Comparison of ENCODE assay signal across 14 cellular contexts in the genomic region with DNA sequence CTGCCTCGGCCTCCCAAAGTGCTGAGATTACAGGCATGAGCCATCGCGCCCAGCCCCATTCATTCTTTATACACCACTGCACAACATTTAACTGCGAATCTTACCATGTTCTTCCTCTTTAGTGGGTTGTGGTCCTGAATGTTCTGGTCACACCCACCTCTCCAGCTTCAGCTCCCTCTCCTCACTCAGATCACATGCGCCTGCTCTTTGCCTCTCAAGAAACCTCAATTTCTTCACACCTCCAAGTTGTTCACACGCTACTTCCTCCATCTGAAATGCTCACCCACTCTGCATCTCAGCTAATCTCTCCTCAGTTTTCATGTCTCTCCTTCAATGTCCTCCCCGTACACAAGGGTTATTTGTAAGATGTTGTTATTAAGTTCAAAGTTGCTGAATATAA. TPM values are rescaled to one million over a fixed set of nuclear protein-coding genes. Genes with fewer than 3 reads are reported as not detected.
DNase-seq lines count a peak whose midpoint lies in the region; ATAC-seq and TF ChIP-seq lines count a peak whose summit lies in the region.
"Had no signal": no experiment of that assay in that cellular context is flagged by ENCODE, and none has a peak within 500 bp of the region (broad histone marks: within the 10 kb centered on the region; RNA-seq: fewer than 3 reads in every experiment).

No MANE protein-coding gene starts in this region.

- H4K20me1 ChIP-seq in GM23248 (ENCODE audit: insufficient read depth) (no peaks in the 10 kb centered on the region), PC-9 (ENCODE audit: insufficient read depth) (no peaks in the 10 kb centered on the region)

- 84 to 90% methylated on average over 7 of the region's 7 CpGs for WGBS in GM23248 (ENCODE audit: low coverage in 1 of 2, low lambda C conversion rate in 2 of 2, missing lambda C conversion rate in 2 of 2), 2 experiments

- no peaks in the 10 kb centered on the region for H3K27me3 ChIP-seq in GM23248 (replicated peaks; ENCODE audit: insufficient read depth)
- no peaks in the 10 kb centered on the region for H3K27me3 ChIP-seq in PC-9 (ENCODE audit: insufficient read depth, low read depth)
- H3K27me3 ChIP-seq in adipocyte (replicated peaks; ENCODE audit: control insufficient read depth, insufficient read depth, low read length): no peaks in the 10 kb centered on the region

- no peak overlapping the region for H3K9ac ChIP-seq in GM23248
- H3K9ac ChIP-seq in adipocyte (ENCODE audit: low read length): no peak overlapping the region
- H3K9ac ChIP-seq: BLaER1 treated with 17β-estradiol and CSF1 and Interleukin-3, amounts not matched to agents 10 nM and 100 nM had no signal

- BruUV-seq in PC-9 (replicated peaks; lab: Mats Ljungman, UMichigan): no TSS peak

- H3K27ac ChIP-seq in GM23248: no peak overlapping the region
- no peak overlapping the region for H3K27ac ChIP-seq in PC-9
- H3K27ac ChIP-seq: BLaER1 treated with 17β-estradiol and CSF1 and Interleukin-3, amounts not matched to agents 10 nM and 100 nM had no signal

- H3K4me2 ChIP-seq in GM23248 (ENCODE audit: unreplicated experiment): peak overlapping the region; percentile 93
- H3K4me2 ChIP-seq in PC-9: peak overlapping the region; percentile 91
- H3K4me2 ChIP-seq: BLaER1 treated with 17β-estradiol and CSF1 and Interleukin-3, amounts not matched to agents 10 nM and 100 nM had no signal

- in situ Hi-C loops in GM23248 (cut with MboI): no loop called here

- H3F3A ChIP-seq in GM23248 (ENCODE audit: insufficient read depth) (peaks cover 22% of the 10 kb centered on the region; the same call in 1 of the 2 replicates), PC-9 (ENCODE audit: insufficient read depth, low read depth) (peaks cover 28% of the 10 kb centered on the region)

- H2AFZ ChIP-seq in GM23248 (no peak overlapping the region), PC-9 (no peak overlapping the region)

- no peaks in the 10 kb centered on the region for H3K36me3 ChIP-seq in GM23248 (ENCODE audit: low read depth)
- H3K36me3 ChIP-seq in PC-9 (ENCODE audit: low read depth): peaks cover 18% of the 10 kb centered on the region
- H3K36me3 ChIP-seq in adipocyte (ENCODE audit: control insufficient read depth, insufficient read depth, low read length, severe bottlenecking): no peaks in the 10 kb centered on the region
- H3K36me3 ChIP-seq: BLaER1 treated with 17β-estradiol and CSF1 and Interleukin-3, amounts not matched to agents 10 nM and 100 nM; HAP-1 had no signal

- no peaks in the 10 kb centered on the region for H3K9me3 ChIP-seq in GM23248 (ENCODE audit: low read depth)
- H3K9me3 ChIP-seq in PC-9 (ENCODE audit: insufficient read depth, low read depth): no peaks in the 10 kb centered on the region
- no peaks in the 10 kb centered on the region for H3K9me3 ChIP-seq in adipocyte (ENCODE audit: control insufficient read depth, low read length)
- H3K9me3 ChIP-seq: HAP-1 had no signal

- ATAC-seq in GM18505 (IDR thresholded peaks at IDR 0.05; ENCODE audit: unreplicated experiment): no peak
- no peak for ATAC-seq in GM19467 (IDR thresholded peaks at IDR 0.05; ENCODE audit: unreplicated experiment)

- H3K9me2 ChIP-seq in GM23248 (ENCODE audit: insufficient read depth) (no peaks in the 10 kb centered on the region), PC-9 (ENCODE audit: insufficient read depth) (no peaks in the 10 kb centered on the region)

- TF ChIP-seq CTCF in PC-9 (conservative IDR thresholded peaks at IDR 0.05): no peak

- intact Hi-C loops in PC-9 (cut with micrococcal nuclease; ENCODE audit: unreplicated experiment): loop anchor here (5.0 to 10.0 kb wide), 2 partner anchors 124 to 316 kb away; no protein-coding TSS in a partner anchor

- no peak for TF ChIP-seq POLR2A in GM18505 (IDR thresholded peaks at IDR 0.05; ENCODE audit: borderline replicate concordance, extremely low read depth, insufficient read depth, insufficient read length)

- H3K79me2 ChIP-seq in GM23248 (ENCODE audit: insufficient read depth) (no peaks in the 10 kb centered on the region), PC-9 (ENCODE audit: low read depth) (peaks cover 54% of the 10 kb centered on the region)

- H3K4me3 ChIP-seq in GM23248: peak overlapping the region; percentile 88; the same call in 1 of the 2 replicates
- H3K4me3 ChIP-seq in PC-9: peak overlapping the region; percentile 72; the same call in 1 of the 2 replicates
- peak overlapping the region; percentile 44 for H3K4me3 ChIP-seq in adipocyte (ENCODE audit: low read length)
- H3K4me3 ChIP-seq: BLaER1 treated with 17β-estradiol and CSF1 and Interleukin-3, amounts not matched to agents 10 nM and 100 nM; HAP-1 had no signal

- DNase-seq in GM23248: no peak
- peak in 1 of 2 experiments; percentile 19 for DNase-seq in PC-9
- no peak for DNase-seq in adipocyte (ENCODE audit: low read depth)
- DNase-seq in T-helper 1 cell: no peak
- DNase-seq in NCI-H1092 treated with DMSO at 0.1 percent for 48 hours (lab: John Stamatoyannopoulos, UW): no peak
- DNase-seq: CD4-positive, CD25-positive, alpha-beta regulatory T cell; CD8-positive, alpha-beta memory T cell; COR-L47 had no signal

- H3K4me1 ChIP-seq in GM23248 (ENCODE audit: insufficient read depth): peaks cover 17% of the 10 kb centered on the region
- peaks cover 21% of the 10 kb centered on the region for H3K4me1 ChIP-seq in PC-9 (replicated peaks; ENCODE audit: insufficient read depth)
- H3K4me1 ChIP-seq in adipocyte (ENCODE audit: control insufficient read depth, insufficient read depth, low read length): peaks cover 16% of the 10 kb centered on the region

- CTCF ChIA-PET in PC-9 (lab: Charles Lee): interaction anchor here (0.5 kb wide), 1 partner anchor 16 kb away, joined by 3 read pairs; no protein-coding TSS in a partner anchor

- POLR2A ChIA-PET in PC-9 (lab: Charles Lee; ENCODE audit: unreplicated experiment): no interaction called here

RNA-seq across cellular contexts. Expression of a gene that starts 2.4 kb away (rescaled TPM):
- total RNA-seq in GM23248 (2014; rRNA removed; shearing (Covaris generic)): 6.1 and 11.5 TPM in 2 replicates
- polyA plus RNA-seq in GM23248 (2016; fragmentation: Nextera tagmentation; extraction: Ambion mirVana): 9.2 and 11.5 TPM in 2 replicates
- total RNA-seq in PC-9 (2021): 64.9 and 71.6 TPM in 2 replicates
- total RNA-seq: A172; B cell; CD4-positive, CD25-positive, alpha-beta regulatory T cell; CD8-positive, alpha-beta memory T cell had no signal
- polyA plus RNA-seq: CD4-positive, CD25-positive, alpha-beta regulatory T cell; CD8-positive, alpha-beta memory T cell had no signal
